ENCODE assay signal across 8 cellular contexts in the genomic region with DNA sequence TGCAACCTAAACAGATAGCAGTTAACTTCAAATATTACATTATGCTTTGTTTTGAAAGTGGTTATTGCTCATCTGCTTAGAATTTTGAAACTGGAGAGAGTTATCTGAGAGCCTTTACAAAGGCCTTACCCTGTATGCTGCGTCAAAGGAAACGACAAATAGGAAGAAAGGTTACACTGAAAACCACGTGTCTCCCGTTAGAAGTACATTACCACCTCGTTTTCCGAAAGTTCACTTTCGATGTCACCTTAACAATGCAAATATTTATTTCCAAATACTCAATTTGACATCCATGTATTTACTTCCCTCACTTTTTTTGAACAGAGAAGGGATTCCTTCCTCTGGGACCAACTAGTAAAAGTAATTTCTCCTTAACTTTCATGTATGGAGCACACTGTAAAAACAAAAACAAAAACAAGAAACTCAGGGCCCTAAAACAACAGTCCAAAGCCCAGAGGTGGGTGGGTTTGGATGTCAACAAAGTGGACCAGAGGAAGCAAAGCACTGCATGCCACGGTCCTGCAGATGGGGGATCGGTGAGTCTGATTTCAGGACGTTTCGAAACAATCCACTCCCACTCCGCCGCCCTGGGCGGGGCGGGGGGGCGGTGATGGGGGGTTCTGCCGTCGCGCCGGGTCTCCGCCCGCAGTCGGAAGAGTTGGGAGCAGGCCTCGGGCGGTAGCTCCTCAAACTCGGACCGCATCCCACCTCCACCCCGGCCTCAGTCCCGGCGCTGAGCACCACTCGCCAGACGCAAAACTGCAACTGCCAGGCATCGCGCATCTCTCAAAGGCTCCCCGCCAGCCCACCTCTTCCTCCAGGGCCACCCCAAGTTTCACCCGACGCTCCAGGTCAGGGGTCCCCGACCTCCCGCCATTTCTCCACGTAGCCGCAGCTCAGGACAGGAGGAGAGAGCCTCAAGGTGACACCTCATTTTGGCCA. TPM values are rescaled to one million over a fixed set of nuclear protein-coding genes. Genes with fewer than 3 reads are reported as not detected.
DNase-seq lines count a peak whose midpoint lies in the region; ATAC-seq and TF ChIP-seq lines count a peak whose summit lies in the region.

No MANE protein-coding gene starts in this region.

- H3K9me3 Mint-ChIP-seq in CD14-positive monocyte: peaks cover 0 to 5% (median 0%) of the 10 kb centered on the region in 7 donors

- H3K36me3 Mint-ChIP-seq in CD14-positive monocyte: peaks cover 16 to 23% of the 10 kb centered on the region in 2 donors

- no peak for TF ChIP-seq POLR2A in heart left ventricle (IDR thresholded peaks at IDR 0.05)

- DNase-seq in CD14-positive monocyte (ENCODE audit: low spot score) (peak; percentile 49), HL-60 (ENCODE audit: low read depth in 1 of 2, low spot score in 1 of 2) (peak in 1 of 2 experiments; percentile 64), heart left ventricle (peak; percentile 56 to 79 (median 61)), posterior vena cava (ENCODE audit: low spot score) (peak; percentile 88), NCI-H2029 treated with DMSO at 0.1 percent for 48 hours (lab: John Stamatoyannopoulos, UW) (no peak)
- DNase-seq in activated naive CD8-positive, alpha-beta T cell treated with anti-CD3 and anti-CD28 coated beads, Interleukin-2, amount 50 U/mL, for 16 hours (ENCODE audit: low read depth, low spot score): peak; percentile 27

- H3K4me3 Mint-ChIP-seq in CD14-positive monocyte: peak overlapping the region; percentile 91 to 92

- H3K27me3 Mint-ChIP-seq in CD14-positive monocyte (ENCODE audit: low read depth in 3 of 3): no peaks in the 10 kb centered on the region

- H3K27me3 ChIP-seq in HL-60 (ENCODE audit: insufficient read depth, poor library complexity, severe bottlenecking): no peaks in the 10 kb centered on the region
- no peaks in the 10 kb centered on the region for H3K27me3 ChIP-seq in heart left ventricle

- H3K4me1 ChIP-seq in heart left ventricle: peaks cover 0 to 52% (median 14%) of the 10 kb centered on the region in 12 donors

- H3K36me3 ChIP-seq in heart left ventricle: peaks cover 0 to 9% (median 0%) of the 10 kb centered on the region in 9 donors

- H3K9me3 ChIP-seq in heart left ventricle: no peaks in the 10 kb centered on the region

- peak overlapping the region; percentile 87 to 98 (median 95) for H3K27ac Mint-ChIP-seq in CD14-positive monocyte

- no peak for TF ChIP-seq CTCF in CD14-positive monocyte (IDR thresholded peaks at IDR 0.05)
- TF ChIP-seq CTCF in HL-60 (IDR thresholded peaks at IDR 0.05; ENCODE audit: insufficient read depth, low read length): no peak
- TF ChIP-seq CTCF in heart left ventricle (IDR thresholded peaks at IDR 0.05): no peak

- 0 to 1% (median 1%) methylated on average over 33 to 41 of the region's 41 CpGs for WGBS in heart left ventricle, 4 donors

- H3K4me3 ChIP-seq in HL-60 (replicated peaks; ENCODE audit: insufficient read depth, low read length): peak overlapping the region; percentile 73
- H3K4me3 ChIP-seq in heart left ventricle: peak overlapping the region; percentile 72 to 96 (median 92)

- intact Hi-C loops in CD14-positive monocyte (cut with micrococcal nuclease) (loop anchor here (5.0 to 10.0 kb wide), 2 partner anchors 136 to 404 kb away; no protein-coding TSS in a partner anchor), heart left ventricle (cut with DNase I) (loop anchor here in 7 of 10 donors (2.0 to 10.0 kb wide), 9 partner anchors 201 to 1196 kb away; a partner anchor contains a TSS), posterior vena cava (cut with DNase I) (no loop called here)

- peaks cover 44% of the 10 kb centered on the region for H3K4me1 Mint-ChIP-seq in CD14-positive monocyte

- H3K27ac ChIP-seq in HL-60 (replicated peaks) (peak overlapping the region; percentile 95), heart left ventricle (peak overlapping the region; percentile 63 to 97 (median 94))

- ATAC-seq in GM19372 (IDR thresholded peaks at IDR 0.05; ENCODE audit: low read depth, unreplicated experiment) (peak; percentile 14), SK-N-SH treated with all-trans-retinoic acid at 6 μM for 48 hours (peak; percentile 40), heart left ventricle (peak; percentile 3 to 31 (median 10))

TF ChIP-seq in SK-N-SH treated with all-trans-retinoic acid at 6 μM for 48 hours, 23 proteins besides CTCF, POLR2A, EP300 and RAD21:
- TF ChIP-seq, protein P1, sequence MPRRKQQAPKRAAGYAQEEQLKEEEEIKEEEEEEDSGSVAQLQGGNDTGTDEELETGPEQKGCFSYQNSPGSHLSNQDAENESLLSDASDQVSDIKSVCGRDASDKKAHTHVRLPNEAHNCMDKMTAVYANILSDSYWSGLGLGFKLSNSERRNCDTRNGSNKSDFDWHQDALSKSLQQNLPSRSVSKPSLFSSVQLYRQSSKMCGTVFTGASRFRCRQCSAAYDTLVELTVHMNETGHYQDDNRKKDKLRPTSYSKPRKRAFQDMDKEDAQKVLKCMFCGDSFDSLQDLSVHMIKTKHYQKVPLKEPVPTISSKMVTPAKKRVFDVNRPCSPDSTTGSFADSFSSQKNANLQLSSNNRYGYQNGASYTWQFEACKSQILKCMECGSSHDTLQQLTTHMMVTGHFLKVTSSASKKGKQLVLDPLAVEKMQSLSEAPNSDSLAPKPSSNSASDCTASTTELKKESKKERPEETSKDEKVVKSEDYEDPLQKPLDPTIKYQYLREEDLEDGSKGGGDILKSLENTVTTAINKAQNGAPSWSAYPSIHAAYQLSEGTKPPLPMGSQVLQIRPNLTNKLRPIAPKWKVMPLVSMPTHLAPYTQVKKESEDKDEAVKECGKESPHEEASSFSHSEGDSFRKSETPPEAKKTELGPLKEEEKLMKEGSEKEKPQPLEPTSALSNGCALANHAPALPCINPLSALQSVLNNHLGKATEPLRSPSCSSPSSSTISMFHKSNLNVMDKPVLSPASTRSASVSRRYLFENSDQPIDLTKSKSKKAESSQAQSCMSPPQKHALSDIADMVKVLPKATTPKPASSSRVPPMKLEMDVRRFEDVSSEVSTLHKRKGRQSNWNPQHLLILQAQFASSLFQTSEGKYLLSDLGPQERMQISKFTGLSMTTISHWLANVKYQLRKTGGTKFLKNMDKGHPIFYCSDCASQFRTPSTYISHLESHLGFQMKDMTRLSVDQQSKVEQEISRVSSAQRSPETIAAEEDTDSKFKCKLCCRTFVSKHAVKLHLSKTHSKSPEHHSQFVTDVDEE (CRISPR knock-in tag; IDR thresholded peaks at IDR 0.05): no peak
- TF ChIP-seq TCF4 (CRISPR knock-in tag; IDR thresholded peaks at IDR 0.05; ENCODE audit: borderline replicate concordance): no peak
- no peak for TF ChIP-seq ISL1 (CRISPR knock-in tag; IDR thresholded peaks at IDR 0.05)
- no peak for TF ChIP-seq SNAI2 (CRISPR knock-in tag; IDR thresholded peaks at IDR 0.05)
- TF ChIP-seq ZFP30 (CRISPR knock-in tag; IDR thresholded peaks at IDR 0.05): no peak
- TF ChIP-seq ZNF8 (CRISPR knock-in tag; IDR thresholded peaks at IDR 0.05): no peak
- no peak for TF ChIP-seq OSR1 (CRISPR knock-in tag; IDR thresholded peaks at IDR 0.05)

RNA-seq across cellular contexts. Expression of a gene that starts 0.8 kb away (rescaled TPM):
- polyA plus RNA-seq in CD14-positive monocyte: 10 to 100 TPM; 26.3 to 33.5 TPM
- total RNA-seq in heart left ventricle: 10 to 100 TPM in 2 of 9 donors, 1 to 10 TPM in 7; 5.0 to 14.0 (median 6.7) TPM
- 10 to 100 TPM in 1 of 2 donors, 1 to 10 TPM in 1; 3.5 to 13.1 TPM for polyA plus RNA-seq in heart left ventricle
- total RNA-seq in posterior vena cava: 10 to 100 TPM; 30.8 to 31.8 TPM

RNA-seq across cellular contexts. Expression of a gene that starts 10.2 kb away (rescaled TPM):
- not detected for polyA plus RNA-seq in CD14-positive monocyte
- 1 to 10 TPM in 1 of 9 donors, under 1 TPM in 8; 0.11 to 1.2 (median 0.35) TPM for total RNA-seq in heart left ventricle
- polyA plus RNA-seq in heart left ventricle: under 1 TPM; 0.07 to 0.11 TPM
- total RNA-seq in posterior vena cava: 1 to 10 TPM; 1.5 TPM

Comparison
In these comparisons a context has a peak if more than half of its experiments do, and no peak if none do; other contexts are left out.
1. intact Hi-C loops: an anchor here in CD14-positive monocyte (5.0 to 10.0 kb wide) and heart left ventricle (2.0 to 10.0 kb wide); none called in posterior vena cava.